Comparison of ENCODE assay signal across 8 cellular contexts in the genomic region with DNA sequence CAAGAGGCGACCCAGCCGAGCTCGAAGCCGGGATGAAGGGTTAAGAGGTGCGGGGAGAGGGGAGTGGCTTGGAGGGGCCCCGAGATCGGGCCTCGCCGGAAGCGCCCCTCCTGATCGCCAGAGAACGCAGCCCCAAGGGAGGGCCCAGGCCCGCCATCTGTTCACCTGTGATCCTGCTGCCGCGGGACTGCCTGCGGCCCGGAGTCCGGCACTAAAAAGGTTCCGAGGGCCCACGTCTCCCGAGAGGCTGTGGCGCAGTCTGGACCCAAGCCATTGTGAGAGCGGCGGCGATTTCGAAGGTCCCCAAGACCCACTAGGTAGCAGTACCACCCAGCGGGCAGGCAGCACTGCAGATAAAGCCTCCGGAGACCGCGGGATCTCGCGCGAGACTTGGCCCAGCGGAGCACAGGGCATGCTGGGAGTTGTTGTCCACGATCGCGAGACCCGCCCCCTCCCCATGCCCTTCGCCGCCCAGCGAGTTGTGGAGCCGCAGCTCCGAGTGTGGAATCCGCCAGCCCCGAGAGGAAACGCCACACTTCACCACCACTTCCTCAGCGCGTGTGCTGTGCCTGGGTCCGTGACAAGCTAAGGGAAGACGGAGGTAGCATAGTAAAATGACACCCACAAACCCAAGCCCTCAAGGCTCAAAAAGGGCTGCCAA.
DNase-seq lines count a peak whose midpoint lies in the region; ATAC-seq and TF ChIP-seq lines count a peak whose summit lies in the region.

A gene with protein sequence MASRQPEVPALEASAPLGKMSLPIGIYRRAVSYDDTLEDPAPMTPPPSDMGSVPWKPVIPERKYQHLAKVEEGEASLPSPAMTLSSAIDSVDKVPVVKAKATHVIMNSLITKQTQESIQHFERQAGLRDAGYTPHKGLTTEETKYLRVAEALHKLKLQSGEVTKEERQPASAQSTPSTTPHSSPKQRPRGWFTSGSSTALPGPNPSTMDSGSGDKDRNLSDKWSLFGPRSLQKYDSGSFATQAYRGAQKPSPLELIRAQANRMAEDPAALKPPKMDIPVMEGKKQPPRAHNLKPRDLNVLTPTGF (minus strand): TSS at position 328 of the 661 bp plus-strand sequence. CDS start 2,256 bp downstream, outside the sequence.

- peak within 1 kb of the TSS; percentile 96 for H3K4me3 ChIP-seq in AG10803 (ENCODE audit: low read length)

- peak; percentile 29 for TF ChIP-seq CTCF in AG10803 (conservative IDR thresholded peaks at IDR 0.05; ENCODE audit: low read length)

- peak; percentile 84 for ATAC-seq in GM19023 (IDR thresholded peaks at IDR 0.05; ENCODE audit: unreplicated experiment)
- peak; percentile 88 for ATAC-seq in HG03280 (IDR thresholded peaks at IDR 0.05; ENCODE audit: unreplicated experiment)

- peak; percentile 89 for DNase-seq in AG10803 (ENCODE audit: low read depth)
- DNase-seq in NCI-H345 (lab: John Stamatoyannopoulos, UW): peak; percentile 94
- DNase-seq in activated CD4-positive, CD25-positive, alpha-beta regulatory T cell (lab: John Stamatoyannopoulos, UW): peak; percentile 75 to 91 (median 88)
- peak; percentile 93 for DNase-seq in central memory CD4-positive, alpha-beta T cell
- peak; percentile 92 for DNase-seq in iris pigment epithelial cell (ENCODE audit: low read depth)
- DNase-seq in stimulated activated CD4-positive, alpha-beta T cell treated with anti-CD3 and anti-CD28 coated beads, Interleukin-12 subunit alpha, Interleukin-12 subunit beta, amount 100 ng/mL, for 4 hours: peak; percentile 92

Comparison
In these comparisons a context has a peak if more than half of its experiments do, and no peak if none do; other contexts are left out.
1. Peak in every context shown above with its lines: DNase-seq, ATAC-seq and H3K4me3 ChIP-seq.